29 cellular contexts compared by ENCODE assay signal in the genomic region with DNA sequence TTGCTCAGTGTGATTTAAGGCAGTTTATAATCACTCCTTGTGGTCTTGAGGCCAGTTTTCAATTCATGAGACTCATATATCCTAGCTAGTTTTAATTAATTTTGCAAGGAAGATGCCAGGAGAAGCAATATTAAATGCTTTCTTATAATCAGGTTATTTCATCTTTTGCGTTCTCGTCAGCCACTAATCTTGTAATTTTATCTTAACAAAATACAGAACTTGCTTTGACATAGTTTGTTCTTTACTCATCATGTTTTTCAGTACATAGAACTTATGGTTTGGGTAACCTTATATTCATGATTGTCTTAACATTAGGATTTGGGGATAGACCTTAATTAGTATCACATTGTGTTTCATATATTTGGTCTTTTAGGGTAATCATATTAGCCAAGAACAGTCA.
"Had no signal": no experiment of that assay in that cellular context is flagged by ENCODE, and none has a peak within 500 bp of the region (broad histone marks: within the 10 kb centered on the region; RNA-seq: fewer than 3 reads in every experiment).

No MANE protein-coding gene starts in this region.

- H3K4me2 ChIP-seq: KMS-11, PC-9 had no signal

- H3K27ac ChIP-seq: KMS-11, PC-9, RWPE1, SJCRH30, SK-N-MC had no signal

- H3K36me3 ChIP-seq: SJCRH30 had no signal

- H3K27me3 ChIP-seq: SJCRH30 had no signal

- ATAC-seq: Panc1, Right ventricle myocardium inferior had no signal

- H3K9me3 ChIP-seq: SJCRH30 had no signal

- H2AFZ ChIP-seq: PC-9 had no signal

- H3K4me3 ChIP-seq: PC-9, SJCRH30, SK-N-MC had no signal

- H3K4me1 ChIP-seq: SJCRH30 had no signal

- DNase-seq: Karpas-422, KBM-7, MM.1S, MV-4-11, NCI-H1092, NCI-H1105, NCI-H1417 treated with DMSO at 0.1 percent for 48 hours, NCI-H1436 treated with DMSO at 0.1 percent for 48 hours, NCI-H1694 treated with DMSO at 0.1 percent for 48 hours, NCI-H187 treated with DMSO at 0.1 percent for 48 hours, NCI-H2029, NCI-H2081, NCI-H2171 treated with DMSO at 0.1 percent for 48 hours, NCI-H2227 treated with DMSO at 0.1 percent for 48 hours, NCI-H345, NCI-H446, NCI-H510A, NCI-H526, NCI-H69, NCI-H748 treated with DMSO at 0.1 percent for 48 hours, SHP77, SIG-M5, SJCRH30 had no signal

- H3K9ac ChIP-seq: KMS-11 had no signal
